ENCODE assay signal across 7 cellular contexts in the genomic region with DNA sequence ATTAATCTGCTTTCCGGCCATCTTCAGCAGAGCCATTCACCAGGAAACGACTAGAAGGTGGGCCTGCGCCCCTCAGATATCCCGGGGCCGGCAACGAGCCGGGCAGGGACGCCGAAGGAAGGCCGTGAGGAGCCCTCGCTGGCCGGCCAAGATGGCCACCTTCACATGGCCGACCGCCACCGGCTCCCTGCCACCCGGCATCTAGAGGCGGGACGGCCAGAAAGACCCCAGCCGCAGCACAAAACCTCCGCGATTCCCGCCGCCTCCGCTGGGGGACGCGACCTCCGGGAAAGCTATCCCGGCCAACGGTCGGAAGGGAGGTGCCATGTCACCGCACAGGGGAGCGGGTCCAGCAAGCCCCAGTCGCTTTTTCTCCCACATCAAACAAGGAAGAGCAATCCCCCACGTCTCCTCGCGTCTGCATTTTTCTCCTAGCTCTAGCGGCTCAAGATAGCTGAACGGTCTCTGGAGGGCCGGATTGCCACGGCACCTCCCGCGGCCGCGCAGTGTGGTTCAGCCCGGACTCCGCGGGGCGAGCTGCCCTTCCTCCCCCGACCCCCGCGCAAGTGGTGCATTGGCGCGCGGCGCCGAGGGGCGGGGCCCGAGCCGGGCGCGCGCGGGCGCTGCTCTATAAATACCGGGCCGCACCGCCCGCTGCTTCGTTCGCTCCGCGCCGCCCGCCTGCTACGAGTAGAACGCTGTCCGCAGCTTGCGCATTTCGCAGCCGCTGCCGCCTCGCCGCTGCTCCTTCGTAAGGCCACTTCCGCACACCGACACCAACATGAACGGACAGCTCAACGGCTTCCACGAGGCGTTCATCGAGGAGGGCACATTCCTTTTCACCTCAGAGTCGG. TPM values are rescaled to one million over a fixed set of nuclear protein-coding genes. Genes with fewer than 3 reads are reported as not detected.
DNase-seq lines count a peak whose midpoint lies in the region; ATAC-seq lines count a peak whose summit lies in the region.

MAT2A (plus strand) TSS at position 662 of the 854 bp plus-strand sequence; CDS start at position 782, 120 bp downstream.

- DNase-seq in NCI-H2029 treated with DMSO at 0.1 percent for 48 hours (lab: John Stamatoyannopoulos, UW) (peak; percentile 68), T-helper 9 cell (peak; percentile 78), astrocyte of the hippocampus (ENCODE audit: low read depth, low spot score) (peak; percentile 98), hippocampal formation (lab: John Stamatoyannopoulos, UW) (peak; percentile 94 to 96), sciatic nerve (ENCODE audit: low spot score) (peak; percentile 96)

- intact Hi-C loops in sciatic nerve (cut with DNase I), result loop anchor here (5.0 kb wide), 1 partner anchor 116 kb away; no protein-coding TSS in a partner anchor

- ATAC-seq in GM18508 (IDR thresholded peaks at IDR 0.05; ENCODE audit: insufficient read depth, unreplicated experiment) (peak; percentile 37), HG03025 (IDR thresholded peaks at IDR 0.05; ENCODE audit: low FRiP score, unreplicated experiment) (peak; percentile 64), sciatic nerve (peak; percentile 95)

RNA-seq across cellular contexts. Expression of gene MAT2A, which starts in this region (rescaled TPM):
- total RNA-seq in sciatic nerve, result 168 TPM

Comparison
In these comparisons a context has a peak if more than half of its experiments do, and no peak if none do; other contexts are left out.
1. Peak in every context shown above with its lines: DNase-seq and ATAC-seq.
2. ATAC-seq: peak in every context shown above with its lines; median percentile 95 in sciatic nerve; 64 in HG03025; 37 in GM18508.